Comparison of ENCODE assay signal across 8 cellular contexts in genomic region chr12:92561543-92561899, GRCh38.
DNase-seq lines count a peak whose midpoint lies in the region; TF ChIP-seq lines count a peak whose summit lies in the region.

No MANE protein-coding gene starts in this region.

- H3K79me2 ChIP-seq in parathyroid adenoma (no peaks in the 10 kb centered on the region), neural progenitor cell (ENCODE audit: low read depth) (no peaks in the 10 kb centered on the region)

- H3F3A ChIP-seq in neural progenitor cell (ENCODE audit: low read depth) = no peaks in the 10 kb centered on the region

- H3K27ac Mint-ChIP-seq in Calu3 (ENCODE audit: unreplicated experiment) = peak overlapping the region; percentile 53
- no peak overlapping the region for H3K27ac Mint-ChIP-seq in neural progenitor cell

- H3K4me3 ChIP-seq in parathyroid adenoma (ENCODE audit: low read depth, low read length) = no peak overlapping the region
- H3K4me3 ChIP-seq in neural progenitor cell = no peak overlapping the region

- POLR2A ChIA-PET in RWPE1 (lab: Yijun Ruan, JAX; ENCODE audit: low non-redundant PET) = no interaction called here

- BruUV-seq in Calu3 (replicated peaks; lab: Mats Ljungman, UMichigan) = no TSS peak

- CTCF ChIA-PET in Calu3 (lab: Charles Lee) (interaction anchor here (1.8 kb wide), 1 partner anchor 1180 kb away, joined by 3 read pairs; no protein-coding TSS in a partner anchor), RWPE1 (lab: Yijun Ruan, JAX) (no interaction called here)

- H3K9me3 Mint-ChIP-seq in Calu3 (ENCODE audit: low read depth, unreplicated experiment) (peaks cover 2% of the 10 kb centered on the region), neural progenitor cell (no peaks in the 10 kb centered on the region)

- H3K9me3 ChIP-seq in parathyroid adenoma (ENCODE audit: control insufficient read depth, low read length) (peaks cover 3% of the 10 kb centered on the region), neural progenitor cell (ENCODE audit: low read depth) (no peaks in the 10 kb centered on the region)

- H3K9ac ChIP-seq in parathyroid adenoma = no peak overlapping the region
- H3K9ac ChIP-seq in neural progenitor cell = no peak overlapping the region

- H4K20me1 ChIP-seq in neural progenitor cell (ENCODE audit: low read depth) = no peaks in the 10 kb centered on the region

- no peak for DNase-seq in Calu3
- DNase-seq in NCI-H2107 treated with DMSO at 0.1 percent for 48 hours (lab: John Stamatoyannopoulos, UW; ENCODE audit: unreplicated experiment) = peak; percentile 68
- DNase-seq in dermis microvascular lymphatic vessel endothelial cell (ENCODE audit: low read depth in 2 of 2) = peak; percentile 73 to 92
- no peak for DNase-seq in effector CD8-positive, alpha-beta T cell (lab: John Stamatoyannopoulos, UW)
- no peak for DNase-seq in neural progenitor cell (ENCODE audit: low spot score)
- no peak for DNase-seq in activated CD4-positive, alpha-beta T cell treated with anti-CD3 and anti-CD28 coated beads for 48 hours
- DNase-seq in RWPE1 (ENCODE audit: low spot score) = no peak

- H3K27ac ChIP-seq in parathyroid adenoma (peak overlapping the region; percentile 89), neural progenitor cell (no peak overlapping the region), RWPE1 (no peak overlapping the region)

- H2AFZ ChIP-seq in parathyroid adenoma (peak overlapping the region; percentile 23), neural progenitor cell (replicated peaks) (no peak overlapping the region)

- H3K4me1 ChIP-seq in parathyroid adenoma (peaks cover 51% of the 10 kb centered on the region), neural progenitor cell (peaks cover 12% of the 10 kb centered on the region)

- H3K36me3 ChIP-seq in parathyroid adenoma (ENCODE audit: control insufficient read depth, insufficient read depth, low read length) (no peaks in the 10 kb centered on the region), neural progenitor cell (no peaks in the 10 kb centered on the region)

- H3K4me3 Mint-ChIP-seq in Calu3 (ENCODE audit: low read depth, unreplicated experiment) (no peak overlapping the region), neural progenitor cell (no peak overlapping the region)

- intact Hi-C loops in Calu3 (cut with micrococcal nuclease; ENCODE audit: unreplicated experiment) = no loop called here

- TF ChIP-seq CTCF in Calu3 (IDR thresholded peaks at IDR 0.05; ENCODE audit: unreplicated experiment) = no peak
- TF ChIP-seq CTCF in parathyroid adenoma (IDR thresholded peaks at IDR 0.05) = no peak
- TF ChIP-seq CTCF in neural progenitor cell (IDR thresholded peaks at IDR 0.05) = no peak
- TF ChIP-seq CTCF in RWPE1 (conservative IDR thresholded peaks at IDR 0.05; ENCODE audit: low read depth) = no peak

- no peaks in the 10 kb centered on the region for H3K36me3 Mint-ChIP-seq in Calu3 (ENCODE audit: insufficient read depth, unreplicated experiment)
- no peaks in the 10 kb centered on the region for H3K36me3 Mint-ChIP-seq in neural progenitor cell

- H3K4me1 Mint-ChIP-seq in Calu3 (ENCODE audit: low read depth, unreplicated experiment) = peaks cover 72% of the 10 kb centered on the region
- H3K4me1 Mint-ChIP-seq in neural progenitor cell = no peaks in the 10 kb centered on the region

- no peaks in the 10 kb centered on the region for H3K27me3 Mint-ChIP-seq in Calu3 (ENCODE audit: unreplicated experiment)
- peaks cover 2% of the 10 kb centered on the region for H3K27me3 Mint-ChIP-seq in neural progenitor cell (ENCODE audit: insufficient read depth, low read depth)

- no peak overlapping the region for H3K4me2 ChIP-seq in parathyroid adenoma (ENCODE audit: low read length)
- H3K4me2 ChIP-seq in neural progenitor cell = no peak overlapping the region

- no peaks in the 10 kb centered on the region for H3K27me3 ChIP-seq in parathyroid adenoma (ENCODE audit: control insufficient read depth, insufficient read depth, low read length)
- H3K27me3 ChIP-seq in neural progenitor cell = no peaks in the 10 kb centered on the region

Comparison
In these comparisons a context has a peak if more than half of its experiments do, and no peak if none do; other contexts are left out.
1. DNase-seq: peak in NCI-H2107 treated with DMSO at 0.1 percent for 48 hours (single experiment) and dermis microvascular lymphatic vessel endothelial cell (2 of 2); none in Calu3 (single experiment), effector CD8-positive, alpha-beta T cell (single experiment), neural progenitor cell (single experiment), activated CD4-positive, alpha-beta T cell treated with anti-CD3 and anti-CD28 coated beads for 48 hours (single experiment) and RWPE1 (single experiment).